ENCODE assay signal across 8 cellular contexts in the genomic region with DNA sequence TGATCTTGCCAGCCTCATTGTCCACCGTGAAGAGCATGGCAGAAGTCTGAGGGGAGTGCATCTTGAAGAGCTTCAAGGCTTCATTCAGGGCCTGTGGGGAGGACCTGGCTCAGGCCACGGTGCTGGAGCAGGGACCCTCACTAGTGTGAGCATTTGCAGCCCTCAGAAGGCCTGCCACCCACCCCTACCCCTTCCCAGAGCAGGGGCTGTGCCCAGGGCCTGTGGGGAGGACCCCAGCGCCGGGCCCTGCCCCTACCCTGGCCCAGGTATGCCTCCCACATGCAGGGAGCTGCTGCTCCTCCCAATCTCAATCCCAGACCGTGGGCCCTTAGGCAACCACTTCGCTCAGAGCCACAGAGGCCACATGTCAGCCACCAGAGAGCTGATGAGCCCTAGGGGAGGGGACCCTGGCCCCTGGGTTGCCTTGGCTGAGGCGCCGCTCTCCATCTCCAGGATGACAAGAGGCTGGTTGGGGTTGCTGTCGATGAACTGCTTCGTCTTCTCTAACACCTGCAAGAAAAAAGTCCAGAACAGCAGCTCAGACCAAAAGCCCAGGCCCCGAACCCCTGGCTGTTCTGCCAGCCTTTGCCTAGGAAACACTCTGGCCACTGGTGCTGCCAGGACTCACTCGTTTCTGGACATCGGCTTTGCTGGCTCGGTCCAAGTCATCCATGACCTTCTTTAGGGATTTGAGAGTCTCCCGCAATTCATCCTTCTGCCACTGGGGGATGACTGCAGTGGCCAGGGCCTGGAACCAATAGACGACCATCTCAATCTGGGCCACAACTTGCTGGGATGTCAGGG. TPM values are rescaled to one million over a fixed set of nuclear protein-coding genes. Genes with fewer than 3 reads are reported as not detected.
DNase-seq lines count a peak whose midpoint lies in the region; ATAC-seq and TF ChIP-seq lines count a peak whose summit lies in the region.

No MANE protein-coding gene starts in this region.

- H3K27ac Mint-ChIP-seq in activated CD4-positive, alpha-beta T cell treated with anti-CD3 and anti-CD28 coated beads, Interleukin-2, amount 10 ng/mL, durations not matched to agents 7 days and 5 days: peak overlapping the region; percentile 54

- no peak overlapping the region for H3K4me3 ChIP-seq in HFF-Myc (replicated peaks; ENCODE audit: low read depth, low read length)

- ATAC-seq in HG03135 (IDR thresholded peaks at IDR 0.05; ENCODE audit: unreplicated experiment) (no peak), HG02981 (IDR thresholded peaks at IDR 0.05; ENCODE audit: unreplicated experiment) (no peak)

- H3K36me3 Mint-ChIP-seq in activated CD4-positive, alpha-beta T cell treated with anti-CD3 and anti-CD28 coated beads, Interleukin-2, amount 10 ng/mL, durations not matched to agents 7 days and 5 days (ENCODE audit: low read depth): peaks cover 59% of the 10 kb centered on the region

- POLR2A ChIA-PET in activated CD4-positive, alpha-beta T cell treated with anti-CD3 and anti-CD28 coated beads, Interleukin-2, amount 10 ng/mL, durations not matched to agents 7 days and 5 days (lab: Charles Lee): no interaction called here

- DNase-seq in COLO829 (ENCODE audit: low spot score): peak; percentile 17
- peak; percentile 22 for DNase-seq in HFF-Myc (ENCODE audit: extremely low read depth, low read depth)
- DNase-seq in activated CD4-positive, alpha-beta T cell treated with anti-CD3 and anti-CD28 coated beads, Interleukin-2, amount 10 ng/mL, durations not matched to agents 7 days and 5 days: peak; percentile 45
- peak; percentile 42 for DNase-seq in fibroblast of peridontal ligament (ENCODE audit: extremely low read depth)
- DNase-seq in stimulated activated CD4-positive, alpha-beta T cell treated with anti-CD3 and anti-CD28 coated beads, Interleukin-12 subunit alpha, Interleukin-12 subunit beta, amount 100 ng/mL, for 48 hours (ENCODE audit: low read depth in 2 of 3, low spot score in 1 of 3): peak in 2 of 3 donors; percentile 9 to 40
- DNase-seq in occipital lobe (lab: John Stamatoyannopoulos, UW): no peak

- TF ChIP-seq CTCF in HFF-Myc (IDR thresholded peaks at IDR 0.05; ENCODE audit: low read depth, low read length, missing control alignments): peak; percentile 63

- H3K4me1 Mint-ChIP-seq in activated CD4-positive, alpha-beta T cell treated with anti-CD3 and anti-CD28 coated beads, Interleukin-2, amount 10 ng/mL, durations not matched to agents 7 days and 5 days: peaks cover 15% of the 10 kb centered on the region

- CTCF ChIA-PET in activated CD4-positive, alpha-beta T cell treated with anti-CD3 and anti-CD28 coated beads, Interleukin-2, amount 10 ng/mL, durations not matched to agents 7 days and 5 days (lab: Charles Lee): interaction anchor here (1.2 to 5.0 kb wide), 4 partner anchors 14 to 275 kb away, joined by 3 to 29 read pairs (median 14); no protein-coding TSS in a partner anchor

- H3K9me3 Mint-ChIP-seq in activated CD4-positive, alpha-beta T cell treated with anti-CD3 and anti-CD28 coated beads, Interleukin-2, amount 10 ng/mL, durations not matched to agents 7 days and 5 days: no peaks in the 10 kb centered on the region

- H3K27me3 Mint-ChIP-seq in activated CD4-positive, alpha-beta T cell treated with anti-CD3 and anti-CD28 coated beads, Interleukin-2, amount 10 ng/mL, durations not matched to agents 7 days and 5 days: no peaks in the 10 kb centered on the region

- no peak overlapping the region for H3K4me3 Mint-ChIP-seq in activated CD4-positive, alpha-beta T cell treated with anti-CD3 and anti-CD28 coated beads, Interleukin-2, amount 10 ng/mL, durations not matched to agents 7 days and 5 days

RNA-seq across cellular contexts. Expression of a gene that starts 1.8 kb away (rescaled TPM):
- 10 to 100 TPM; 26.3 to 27.4 TPM for total RNA-seq in activated CD4-positive, alpha-beta T cell treated with anti-CD3 and anti-CD28 coated beads, Interleukin-2, amount 10 ng/mL, durations not matched to agents 7 days and 5 days
- 124 TPM for total RNA-seq in occipital lobe

RNA-seq across cellular contexts. Expression of a gene that starts 35.8 kb away (rescaled TPM):
- 10 to 100 TPM; 97.4 to 99.8 TPM for total RNA-seq in activated CD4-positive, alpha-beta T cell treated with anti-CD3 and anti-CD28 coated beads, Interleukin-2, amount 10 ng/mL, durations not matched to agents 7 days and 5 days
- total RNA-seq in occipital lobe: 65.7 TPM

RNA-seq across cellular contexts. Expression of a gene that starts 45.5 kb away (rescaled TPM):
- 10 to 100 TPM; 29.0 to 29.9 TPM for total RNA-seq in activated CD4-positive, alpha-beta T cell treated with anti-CD3 and anti-CD28 coated beads, Interleukin-2, amount 10 ng/mL, durations not matched to agents 7 days and 5 days
- 25.3 TPM for total RNA-seq in occipital lobe
